In genomic region chr15:22895465-22896190, GRCh38 we compare ENCODE assay signal across 10 cellular contexts. TPM values are rescaled to one million over a fixed set of nuclear protein-coding genes. Genes with fewer than 3 reads are reported as not detected.
DNase-seq lines count a peak whose midpoint lies in the region; ATAC-seq and TF ChIP-seq lines count a peak whose summit lies in the region.
"Had no signal": no experiment of that assay in that cellular context is flagged by ENCODE, and none has a peak within 500 bp of the region (broad histone marks: within the 10 kb centered on the region; RNA-seq: fewer than 3 reads in every experiment).

No MANE protein-coding gene starts in this region.

- no peaks in the 10 kb centered on the region for H4K20me1 ChIP-seq in smooth muscle cell (ENCODE audit: low read depth)

- WGBS in smooth muscle cell (ENCODE audit: low lambda C conversion rate) = 77% methylated on average over 10 of the region's 10 CpGs

- H3K27me3 Mint-ChIP-seq in activated CD4-positive, alpha-beta T cell treated with anti-CD3 and anti-CD28 coated beads, Interleukin-2, amount 10 ng/mL, durations not matched to agents 24 days and 14 days = no peaks in the 10 kb centered on the region
- H3K27me3 Mint-ChIP-seq in activated naive CD8-positive, alpha-beta T cell treated with anti-CD3 and anti-CD28 coated beads for 36 hours = no peaks in the 10 kb centered on the region
- H3K27me3 Mint-ChIP-seq: B cell had no signal

- no peaks in the 10 kb centered on the region for H3K9me3 ChIP-seq in smooth muscle cell (replicated peaks; ENCODE audit: low read depth)
- H3K9me3 ChIP-seq: SJCRH30 had no signal

- H3K36me3 ChIP-seq in smooth muscle cell (ENCODE audit: low read depth) = no peaks in the 10 kb centered on the region

- no peaks in the 10 kb centered on the region for H3K27me3 ChIP-seq in smooth muscle cell (ENCODE audit: low read depth)
- H3K27me3 ChIP-seq: SJCRH30 had no signal

- no peaks in the 10 kb centered on the region for H3K79me2 ChIP-seq in smooth muscle cell (ENCODE audit: low read depth)

- peak overlapping the region; percentile 71 for H3K27ac ChIP-seq in smooth muscle cell (ENCODE audit: low read depth)
- H3K27ac ChIP-seq: SJCRH30 had no signal

- peak; percentile 81 for ATAC-seq in HG02981 (IDR thresholded peaks at IDR 0.05; ENCODE audit: unreplicated experiment)
- no peak for ATAC-seq in GM19452 (IDR thresholded peaks at IDR 0.05; ENCODE audit: unreplicated experiment)

- H3K4me1 ChIP-seq in smooth muscle cell (ENCODE audit: low read depth) = no peaks in the 10 kb centered on the region
- H3K4me1 ChIP-seq: SJCRH30 had no signal

- H3K4me2 ChIP-seq in smooth muscle cell = no peak overlapping the region

- no peaks in the 10 kb centered on the region for H3K9me3 Mint-ChIP-seq in activated CD4-positive, alpha-beta T cell treated with anti-CD3 and anti-CD28 coated beads, Interleukin-2, amount 10 ng/mL, durations not matched to agents 24 days and 14 days
- H3K9me3 Mint-ChIP-seq in activated naive CD8-positive, alpha-beta T cell treated with anti-CD3 and anti-CD28 coated beads for 36 hours = no peaks in the 10 kb centered on the region

- no peak for TF ChIP-seq CTCF in smooth muscle cell (IDR thresholded peaks at IDR 0.05; ENCODE audit: borderline replicate concordance, insufficient read depth, poor library complexity, severe bottlenecking)

- H2AFZ ChIP-seq in smooth muscle cell (ENCODE audit: low read depth) = no peak overlapping the region

- H3K36me3 Mint-ChIP-seq in activated CD4-positive, alpha-beta T cell treated with anti-CD3 and anti-CD28 coated beads, Interleukin-2, amount 10 ng/mL, durations not matched to agents 24 days and 14 days (ENCODE audit: low read depth) = peaks cover 10% of the 10 kb centered on the region
- peaks cover 7% of the 10 kb centered on the region for H3K36me3 Mint-ChIP-seq in activated naive CD8-positive, alpha-beta T cell treated with anti-CD3 and anti-CD28 coated beads for 36 hours

- H3F3A ChIP-seq in smooth muscle cell (ENCODE audit: low read depth) = no peaks in the 10 kb centered on the region

- intact Hi-C loops in activated CD4-positive, alpha-beta T cell treated with anti-CD3 and anti-CD28 coated beads, Interleukin-2, amount 10 ng/mL, durations not matched to agents 24 days and 14 days (cut with micrococcal nuclease) = no loop called here

- no peak overlapping the region for H3K4me3 Mint-ChIP-seq in activated CD4-positive, alpha-beta T cell treated with anti-CD3 and anti-CD28 coated beads, Interleukin-2, amount 10 ng/mL, durations not matched to agents 24 days and 14 days
- H3K4me3 Mint-ChIP-seq in activated naive CD8-positive, alpha-beta T cell treated with anti-CD3 and anti-CD28 coated beads for 36 hours = no peak overlapping the region
- H3K4me3 Mint-ChIP-seq: B cell had no signal

- H3K4me1 Mint-ChIP-seq in activated CD4-positive, alpha-beta T cell treated with anti-CD3 and anti-CD28 coated beads, Interleukin-2, amount 10 ng/mL, durations not matched to agents 24 days and 14 days = peaks cover 4% of the 10 kb centered on the region
- peaks cover 2% of the 10 kb centered on the region for H3K4me1 Mint-ChIP-seq in activated naive CD8-positive, alpha-beta T cell treated with anti-CD3 and anti-CD28 coated beads for 36 hours
- H3K4me1 Mint-ChIP-seq: B cell had no signal

- H3K4me3 ChIP-seq in smooth muscle cell = no peak overlapping the region
- H3K4me3 ChIP-seq: SJCRH30 had no signal

- H3K27ac Mint-ChIP-seq in activated CD4-positive, alpha-beta T cell treated with anti-CD3 and anti-CD28 coated beads, Interleukin-2, amount 10 ng/mL, durations not matched to agents 24 days and 14 days = no peak overlapping the region
- H3K27ac Mint-ChIP-seq in activated naive CD8-positive, alpha-beta T cell treated with anti-CD3 and anti-CD28 coated beads for 36 hours = no peak overlapping the region
- H3K27ac Mint-ChIP-seq: B cell had no signal

- DNase-seq in activated CD4-positive, alpha-beta T cell treated with anti-CD3 and anti-CD28 coated beads, Interleukin-2, amount 10 ng/mL, durations not matched to agents 24 days and 14 days = peak; percentile 67
- DNase-seq in activated CD4-positive, alpha-beta T cell treated with anti-CD3 and anti-CD28 coated beads, Interleukin-2, amount 50 U/mL, for 1 hour = no peak
- DNase-seq in activated naive CD8-positive, alpha-beta T cell treated with anti-CD3 and anti-CD28 coated beads for 36 hours = peak; percentile 10
- DNase-seq in smooth muscle cell (lab: John Stamatoyannopoulos, UW; ENCODE audit: unreplicated experiment) (no peak), NCI-H1436 (lab: John Stamatoyannopoulos, UW) (no peak), ecto neural progenitor cell (ENCODE audit: low spot score) (no peak)

- no peak overlapping the region for H3K9ac ChIP-seq in smooth muscle cell (ENCODE audit: low read depth)

RNA-seq across cellular contexts. Expression of gene NIPA2, which starts 57.2 kb away (rescaled TPM):
- total RNA-seq in activated CD4-positive, alpha-beta T cell treated with anti-CD3 and anti-CD28 coated beads, Interleukin-2, amount 10 ng/mL, durations not matched to agents 24 days and 14 days = 74.3 and 79.3 TPM in 2 replicates
- 10 to 100 TPM; 96.7 to 97.8 TPM for total RNA-seq in activated naive CD8-positive, alpha-beta T cell treated with anti-CD3 and anti-CD28 coated beads for 36 hours
- total RNA-seq in smooth muscle cell = 70.5 and 85.9 TPM in 2 replicates
- polyA plus RNA-seq in smooth muscle cell = 44.7 and 48.6 TPM in 2 replicates

Comparison
In these comparisons a context has a peak if more than half of its experiments do, and no peak if none do; other contexts are left out.
1. DNase-seq: peak in activated CD4-positive, alpha-beta T cell treated with anti-CD3 and anti-CD28 coated beads, Interleukin-2, amount 10 ng/mL, durations not matched to agents 24 days and 14 days (single experiment) and activated naive CD8-positive, alpha-beta T cell treated with anti-CD3 and anti-CD28 coated beads for 36 hours (single experiment); none in activated CD4-positive, alpha-beta T cell treated with anti-CD3 and anti-CD28 coated beads, Interleukin-2, amount 50 U/mL, for 1 hour (single experiment), smooth muscle cell (single experiment), NCI-H1436 (single experiment) and ecto neural progenitor cell (single experiment).